In genomic region chr19:51253088-51253806, GRCh38 we compare ENCODE assay signal across 22 cellular contexts. TPM values are rescaled to one million over a fixed set of nuclear protein-coding genes. Genes with fewer than 3 reads are reported as not detected.
DNase-seq lines count a peak whose midpoint lies in the region; ATAC-seq and TF ChIP-seq lines count a peak whose summit lies in the region.
"Had no signal": no experiment of that assay in that cellular context is flagged by ENCODE, and none has a peak within 500 bp of the region (broad histone marks: within the 10 kb centered on the region; RNA-seq: fewer than 3 reads in every experiment).

No MANE protein-coding gene starts in this region.

- H3K4me1 ChIP-seq in spleen (peaks cover 0 to 12% (median 2%) of the 10 kb centered on the region in 6 donors), right cardiac atrium (ENCODE audit: control insufficient read depth, insufficient read depth, low read length) (no peaks in the 10 kb centered on the region)

- H3K36me3 ChIP-seq in spleen = no peaks in the 10 kb centered on the region

- H3K9me3 Mint-ChIP-seq in activated naive CD8-positive, alpha-beta T cell treated with anti-CD3 and anti-CD28 coated beads, Interleukin-2, amount 10 ng/mL, durations not matched to agents 7 days and 5 days = peaks cover 1% of the 10 kb centered on the region
- H3K9me3 Mint-ChIP-seq in activated naive CD8-positive, alpha-beta T cell treated with anti-CD3 and anti-CD28 coated beads, Interleukin-2, amount 50 U/mL, for 24 hours = no peaks in the 10 kb centered on the region
- peaks cover 4% of the 10 kb centered on the region for H3K9me3 Mint-ChIP-seq in activated CD4-positive, alpha-beta memory T cell treated with anti-CD3 and anti-CD28 coated beads, Interleukin-2, amount 10 ng/mL, durations not matched to agents 7 days and 5 days

- no peak for DNase-seq in activated CD4-positive, CD25-positive, alpha-beta regulatory T cell treated with anti-CD3 and anti-CD28 coated beads, Interleukin-2, amount 50 U/mL, for 72 hours
- DNase-seq in activated naive CD8-positive, alpha-beta T cell treated with anti-CD3 and anti-CD28 coated beads, Interleukin-2, amount 10 ng/mL, durations not matched to agents 7 days and 5 days = no peak
- DNase-seq in activated naive CD8-positive, alpha-beta T cell treated with anti-CD3 and anti-CD28 coated beads, Interleukin-2, amount 50 U/mL, for 24 hours = no peak
- DNase-seq in activated CD4-positive, alpha-beta memory T cell treated with anti-CD3 and anti-CD28 coated beads, Interleukin-2, amount 10 ng/mL, durations not matched to agents 7 days and 5 days = no peak
- DNase-seq in spleen = no peak
- DNase-seq in right cardiac atrium = no peak
- DNase-seq in UCSD-AML1 (lab: John Stamatoyannopoulos, UW; ENCODE audit: unreplicated experiment) = no peak
- DNase-seq: AML-193, C1 segment of cervical spinal cord, GOT3, HCEC 1CT, IMR-90, NCI-H1105 treated with DMSO at 0.1 percent for 48 hours, NCI-H2029 treated with DMSO at 0.1 percent for 48 hours, NCI-H345, NCI-H524, NCI-H82 had no signal

- H3K27me3 ChIP-seq in spleen (replicated peaks in 1 of 7) (peaks cover 0 to 36% (median 0%) of the 10 kb centered on the region in 7 donors), right cardiac atrium (ENCODE audit: control insufficient read depth, insufficient read depth) (no peaks in the 10 kb centered on the region)

- H3K9me3 ChIP-seq in spleen = peaks cover 0 to 6% (median 0%) of the 10 kb centered on the region in 8 donors
- no peaks in the 10 kb centered on the region for H3K9me3 ChIP-seq in right cardiac atrium (ENCODE audit: control insufficient read depth, low read length)

- peaks cover 5% of the 10 kb centered on the region for H3K27me3 Mint-ChIP-seq in activated naive CD8-positive, alpha-beta T cell treated with anti-CD3 and anti-CD28 coated beads, Interleukin-2, amount 10 ng/mL, durations not matched to agents 7 days and 5 days
- H3K27me3 Mint-ChIP-seq in activated naive CD8-positive, alpha-beta T cell treated with anti-CD3 and anti-CD28 coated beads, Interleukin-2, amount 50 U/mL, for 24 hours = peaks cover 15% of the 10 kb centered on the region
- no peaks in the 10 kb centered on the region for H3K27me3 Mint-ChIP-seq in activated CD4-positive, alpha-beta memory T cell treated with anti-CD3 and anti-CD28 coated beads, Interleukin-2, amount 10 ng/mL, durations not matched to agents 7 days and 5 days

- CTCF ChIA-PET in activated CD4-positive, alpha-beta memory T cell treated with anti-CD3 and anti-CD28 coated beads, Interleukin-2, amount 10 ng/mL, durations not matched to agents 7 days and 5 days (lab: Charles Lee) = interaction anchor here (1.5 kb wide), 2 partner anchors 91 to 96 kb away, joined by 5 to 7 read pairs; no protein-coding TSS in a partner anchor

- peaks cover 8% of the 10 kb centered on the region for H3K36me3 Mint-ChIP-seq in activated naive CD8-positive, alpha-beta T cell treated with anti-CD3 and anti-CD28 coated beads, Interleukin-2, amount 10 ng/mL, durations not matched to agents 7 days and 5 days
- no peaks in the 10 kb centered on the region for H3K36me3 Mint-ChIP-seq in activated naive CD8-positive, alpha-beta T cell treated with anti-CD3 and anti-CD28 coated beads, Interleukin-2, amount 50 U/mL, for 24 hours (ENCODE audit: low read depth)
- H3K36me3 Mint-ChIP-seq in activated CD4-positive, alpha-beta memory T cell treated with anti-CD3 and anti-CD28 coated beads, Interleukin-2, amount 10 ng/mL, durations not matched to agents 7 days and 5 days (ENCODE audit: low read depth) = peaks cover 19% of the 10 kb centered on the region

- POLR2A ChIA-PET in activated naive CD8-positive, alpha-beta T cell treated with anti-CD3 and anti-CD28 coated beads, Interleukin-2, amount 10 ng/mL, durations not matched to agents 7 days and 5 days (lab: Charles Lee) = interaction anchor here (0.7 to 1.3 kb wide), 4 partner anchors 9 to 448 kb away, joined by 3 to 5 read pairs (median 3); no protein-coding TSS in a partner anchor
- POLR2A ChIA-PET in activated CD4-positive, alpha-beta memory T cell treated with anti-CD3 and anti-CD28 coated beads, Interleukin-2, amount 10 ng/mL, durations not matched to agents 7 days and 5 days (lab: Charles Lee) = interaction anchor here (0.8 to 1.5 kb wide), 6 partner anchors 8 to 143 kb away, joined by 3 to 5 read pairs (median 4); partner anchors contain the start of gene NKG7

- peak overlapping the region in 5 of 8 donors; percentile 39 to 60 (median 51) for H3K27ac ChIP-seq in spleen
- H3K27ac ChIP-seq in right cardiac atrium (ENCODE audit: low read length) = no peak overlapping the region
- H3K27ac ChIP-seq: 22Rv1 had no signal

- peak overlapping the region; percentile 67 for H3K4me3 Mint-ChIP-seq in activated naive CD8-positive, alpha-beta T cell treated with anti-CD3 and anti-CD28 coated beads, Interleukin-2, amount 10 ng/mL, durations not matched to agents 7 days and 5 days
- no peak overlapping the region for H3K4me3 Mint-ChIP-seq in activated naive CD8-positive, alpha-beta T cell treated with anti-CD3 and anti-CD28 coated beads, Interleukin-2, amount 50 U/mL, for 24 hours
- no peak overlapping the region for H3K4me3 Mint-ChIP-seq in activated CD4-positive, alpha-beta memory T cell treated with anti-CD3 and anti-CD28 coated beads, Interleukin-2, amount 10 ng/mL, durations not matched to agents 7 days and 5 days

- no peak overlapping the region for H3K4me3 ChIP-seq in spleen
- no peak overlapping the region for H3K4me3 ChIP-seq in right cardiac atrium (ENCODE audit: low read length)

- H3K27ac Mint-ChIP-seq in activated naive CD8-positive, alpha-beta T cell treated with anti-CD3 and anti-CD28 coated beads, Interleukin-2, amount 10 ng/mL, durations not matched to agents 7 days and 5 days = peak overlapping the region; percentile 76
- no peak overlapping the region for H3K27ac Mint-ChIP-seq in activated naive CD8-positive, alpha-beta T cell treated with anti-CD3 and anti-CD28 coated beads, Interleukin-2, amount 50 U/mL, for 24 hours
- peak overlapping the region; percentile 94 for H3K27ac Mint-ChIP-seq in activated CD4-positive, alpha-beta memory T cell treated with anti-CD3 and anti-CD28 coated beads, Interleukin-2, amount 10 ng/mL, durations not matched to agents 7 days and 5 days

- peak; percentile 40 to 46 for ATAC-seq in activated CD4-positive, CD25-positive, alpha-beta regulatory T cell treated with anti-CD3 and anti-CD28 coated beads, Interleukin-2, amount 50 U/mL, for 24 hours
- peak; percentile 62 for ATAC-seq in activated naive CD8-positive, alpha-beta T cell treated with anti-CD3 and anti-CD28 coated beads, Interleukin-2, amount 10 ng/mL, durations not matched to agents 7 days and 5 days (ENCODE audit: low read depth)
- ATAC-seq in activated naive CD8-positive, alpha-beta T cell treated with anti-CD3 and anti-CD28 coated beads, Interleukin-2, amount 50 U/mL, for 24 hours = no peak
- ATAC-seq in right cardiac atrium = no peak
- ATAC-seq: Right ventricle myocardium inferior had no signal

- intact Hi-C loops in spleen (cut with DNase I; ENCODE audit: low total_unique reads) = no loop called here
- intact Hi-C loops in right cardiac atrium (cut with DNase I) = no loop called here

- TF ChIP-seq POLR2A in spleen (IDR thresholded peaks at IDR 0.05) = no peak

- peaks cover 54% of the 10 kb centered on the region for H3K4me1 Mint-ChIP-seq in activated naive CD8-positive, alpha-beta T cell treated with anti-CD3 and anti-CD28 coated beads, Interleukin-2, amount 10 ng/mL, durations not matched to agents 7 days and 5 days
- H3K4me1 Mint-ChIP-seq in activated naive CD8-positive, alpha-beta T cell treated with anti-CD3 and anti-CD28 coated beads, Interleukin-2, amount 50 U/mL, for 24 hours = no peaks in the 10 kb centered on the region
- H3K4me1 Mint-ChIP-seq in activated CD4-positive, alpha-beta memory T cell treated with anti-CD3 and anti-CD28 coated beads, Interleukin-2, amount 10 ng/mL, durations not matched to agents 7 days and 5 days = peaks cover 86% of the 10 kb centered on the region

- no peak for TF ChIP-seq CTCF in spleen (IDR thresholded peaks at IDR 0.05 in 8 of 11, conservative IDR thresholded peaks at IDR 0.05 in 3 of 11)

- 73 to 79% (median 75%) methylated on average over 1 of the region's 1 CpG for WGBS in spleen, 5 donors
- 68% methylated on average over 1 of the region's 1 CpG for WGBS in right cardiac atrium

RNA-seq across cellular contexts. Expression of gene SIGLECL1, which starts 2.4 kb away (rescaled TPM):
- total RNA-seq in activated naive CD8-positive, alpha-beta T cell treated with anti-CD3 and anti-CD28 coated beads, Interleukin-2, amount 10 ng/mL, durations not matched to agents 7 days and 5 days = not detected
- under 1 TPM in 1 of 2 experiments, not detected in 1; 0.18 TPM for total RNA-seq in activated CD4-positive, alpha-beta memory T cell treated with anti-CD3 and anti-CD28 coated beads, Interleukin-2, amount 10 ng/mL, durations not matched to agents 7 days and 5 days
- under 1 TPM in 1 of 7 donors, not detected in 6; 0.88 TPM for total RNA-seq in spleen
- polyA plus RNA-seq in spleen = under 1 TPM in 1 of 3 donors, not detected in 2; 0.26 TPM
- not detected for total RNA-seq in right cardiac atrium
- not detected for polyA plus RNA-seq in right cardiac atrium
- total RNA-seq: IMR-90, Right ventricle myocardium inferior had no signal
- polyA plus RNA-seq: AG04450, IMR-90 had no signal

RNA-seq across cellular contexts. Expression of gene CD33, which starts 28.4 kb away (rescaled TPM):
- total RNA-seq in activated naive CD8-positive, alpha-beta T cell treated with anti-CD3 and anti-CD28 coated beads, Interleukin-2, amount 10 ng/mL, durations not matched to agents 7 days and 5 days = 10 to 100 TPM in 1 of 2 experiments, 1 to 10 TPM in 1; 7.7 to 10.6 TPM
- 10 to 100 TPM; 21.1 to 23.7 TPM for total RNA-seq in activated CD4-positive, alpha-beta memory T cell treated with anti-CD3 and anti-CD28 coated beads, Interleukin-2, amount 10 ng/mL, durations not matched to agents 7 days and 5 days
- total RNA-seq in spleen (10 to 100 TPM; 32.6 to 77.8 (median 65.4) TPM), right cardiac atrium (1 to 10 TPM; 2.3 to 6.0 (median 4.1) TPM)
- polyA plus RNA-seq in spleen (10 to 100 TPM in 2 of 3 donors, 1 to 10 TPM in 1; 9.6 to 19.2 (median 16.6) TPM), right cardiac atrium (2.4 TPM)
- total RNA-seq: IMR-90 had no signal
- polyA plus RNA-seq: AG04450, IMR-90 had no signal

RNA-seq across cellular contexts. Expression of gene IGLON5, which starts 58.2 kb away (rescaled TPM):
- total RNA-seq in activated naive CD8-positive, alpha-beta T cell treated with anti-CD3 and anti-CD28 coated beads, Interleukin-2, amount 10 ng/mL, durations not matched to agents 7 days and 5 days = under 1 TPM in 1 of 2 experiments, not detected in 1; 0.11 TPM
- under 1 TPM; 0.68 to 0.81 TPM for total RNA-seq in activated CD4-positive, alpha-beta memory T cell treated with anti-CD3 and anti-CD28 coated beads, Interleukin-2, amount 10 ng/mL, durations not matched to agents 7 days and 5 days
- not detected for total RNA-seq in spleen
- polyA plus RNA-seq in spleen = under 1 TPM in 1 of 3 donors, not detected in 2; 0.03 TPM
- under 1 TPM in 1 of 4 donors, not detected in 3; 0.31 TPM for total RNA-seq in right cardiac atrium
- 0.07 TPM for polyA plus RNA-seq in right cardiac atrium
- total RNA-seq: Daoy, IMR-90, Right ventricle myocardium inferior had no signal
- polyA plus RNA-seq: AG04450, IMR-90 had no signal

Comparison
In these comparisons a context has a peak if more than half of its experiments do, and no peak if none do; other contexts are left out.
1. ATAC-seq: peak in activated CD4-positive, CD25-positive, alpha-beta regulatory T cell treated with anti-CD3 and anti-CD28 coated beads, Interleukin-2, amount 50 U/mL, for 24 hours (2 of 2) and activated naive CD8-positive, alpha-beta T cell treated with anti-CD3 and anti-CD28 coated beads, Interleukin-2, amount 10 ng/mL, durations not matched to agents 7 days and 5 days (single experiment); none in activated naive CD8-positive, alpha-beta T cell treated with anti-CD3 and anti-CD28 coated beads, Interleukin-2, amount 50 U/mL, for 24 hours (single experiment) and right cardiac atrium (0 of 2).